13 cellular contexts compared by ENCODE assay signal in genomic region chr1:147167361-147167760, GRCh38. TPM values are rescaled to one million over a fixed set of nuclear protein-coding genes. Genes with fewer than 3 reads are reported as not detected.
DNase-seq lines count a peak whose midpoint lies in the region; ATAC-seq, FAIRE-seq and TF ChIP-seq lines count a peak whose summit lies in the region.
"Had no signal": no experiment of that assay in that cellular context is flagged by ENCODE, and none has a peak within 500 bp of the region (broad histone marks: within the 10 kb centered on the region; RNA-seq: fewer than 3 reads in every experiment).

No MANE protein-coding gene starts in this region.

- H3K27me3 ChIP-seq in astrocyte (ENCODE audit: insufficient read depth, low read length) (no peaks in the 10 kb centered on the region), hepatocyte (no peaks in the 10 kb centered on the region)

- TF ChIP-seq EP300 in A549 (IDR thresholded peaks at IDR 0.05), result no peak

- H3K27ac ChIP-seq in A549 (peak overlapping the region; percentile 30 to 66; a peak in 4 of 6 replicates), astrocyte (ENCODE audit: low read depth, low read length) (peak overlapping the region; percentile 93), hepatocyte (peak overlapping the region; percentile 74)

- H3K4me1 Mint-ChIP-seq in astrocyte (ENCODE audit: low read depth, unreplicated experiment), result peaks cover 37% of the 10 kb centered on the region
- H3K4me1 Mint-ChIP-seq in T-helper 2 cell treated with Interferon-gamma antibody and Interleukin-4, amounts not matched to agents 5 μg/mL and 100 μg/mL, for 36 hours (ENCODE audit: low read depth), result peaks cover 20% of the 10 kb centered on the region

- H4K20me1 ChIP-seq in astrocyte (ENCODE audit: insufficient read depth, low read length), result no peaks in the 10 kb centered on the region
- no peaks in the 10 kb centered on the region for H4K20me1 ChIP-seq in hepatocyte (ENCODE audit: insufficient read depth, poor library complexity, severe bottlenecking)

- TF ChIP-seq POLR2A in A549 (IDR thresholded peaks at IDR 0.05; ENCODE audit: low read length), result no peak

- CTCF ChIA-PET in A549 (lab: Yijun Ruan, JAX), result interaction anchor here (1.3 to 4.6 kb wide), 2 partner anchors 69 to 75 kb away, joined by 3 to 41 read pairs; partner anchors contain the start of gene CHD1L

- peak overlapping the region; percentile 62 for H3K4me3 Mint-ChIP-seq in astrocyte (ENCODE audit: unreplicated experiment)
- H3K4me3 Mint-ChIP-seq in T-helper 2 cell treated with Interferon-gamma antibody and Interleukin-4, amounts not matched to agents 5 μg/mL and 100 μg/mL, for 36 hours, result no peak overlapping the region

- no peaks in the 10 kb centered on the region for H3K9me3 Mint-ChIP-seq in astrocyte (ENCODE audit: unreplicated experiment)
- no peaks in the 10 kb centered on the region for H3K9me3 Mint-ChIP-seq in T-helper 2 cell treated with Interferon-gamma antibody and Interleukin-4, amounts not matched to agents 5 μg/mL and 100 μg/mL, for 36 hours

- H3K27me3 Mint-ChIP-seq in astrocyte (ENCODE audit: low read depth, unreplicated experiment), result no peaks in the 10 kb centered on the region
- no peaks in the 10 kb centered on the region for H3K27me3 Mint-ChIP-seq in T-helper 2 cell treated with Interferon-gamma antibody and Interleukin-4, amounts not matched to agents 5 μg/mL and 100 μg/mL, for 36 hours (ENCODE audit: low read depth)

- H3K9me3 ChIP-seq in A549 (no peaks in the 10 kb centered on the region), astrocyte (ENCODE audit: insufficient read depth, low read depth, low read length) (no peaks in the 10 kb centered on the region), hepatocyte (ENCODE audit: low read depth) (no peaks in the 10 kb centered on the region)

- TF ChIP-seq RAD21 in A549 (conservative IDR thresholded peaks at IDR 0.05 in 1 of 2, IDR thresholded peaks at IDR 0.05 in 1 of 2), result no peak

- H3K79me2 ChIP-seq in astrocyte (ENCODE audit: insufficient read depth, low read length) (peaks cover 86% of the 10 kb centered on the region), hepatocyte (peaks cover 76% of the 10 kb centered on the region)

- no peak for FAIRE-seq in A549 (lab: Jason Lieb, UNC)
- peak; percentile 41 for FAIRE-seq in astrocyte (lab: Jason Lieb, UNC)
- FAIRE-seq: GM12878 had no signal

- peak; percentile 28 to 60 for DNase-seq in A549 (ENCODE audit: low read depth in 1 of 2, low spot score in 1 of 2)
- peak; percentile 15 for DNase-seq in HK-2 (ENCODE audit: unreplicated experiment)
- peak; percentile 98 for DNase-seq in astrocyte (ENCODE audit: low read depth)
- DNase-seq in hepatocyte (ENCODE audit: low spot score), result peak; percentile 63
- DNase-seq in T-helper 2 cell treated with Interferon-gamma antibody and Interleukin-4, amounts not matched to agents 5 μg/mL and 100 μg/mL, for 36 hours (ENCODE audit: low spot score), result no peak
- DNase-seq in activated gamma-delta T cell treated with Interleukin-2 at 50 U/mL for 16 hours, result no peak
- DNase-seq: C1 segment of cervical spinal cord, cortex of kidney, NCI-H2029 treated with DMSO at 0.1 percent for 48 hours, T-helper 1 cell had no signal

- peak overlapping the region; percentile 72 for H3K9ac ChIP-seq in astrocyte (ENCODE audit: low read length)

- ATAC-seq in A549, result peak; percentile 63 to 74
- no peak for ATAC-seq in HG03354 (IDR thresholded peaks at IDR 0.05; ENCODE audit: poor library complexity, severe bottlenecking, unreplicated experiment)
- ATAC-seq in GM21825 (IDR thresholded peaks at IDR 0.05; ENCODE audit: unreplicated experiment), result no peak
- ATAC-seq: GM12878 had no signal

- POLR2A ChIA-PET in A549 (lab: Yijun Ruan, JAX), result interaction anchor here (1.2 to 3.4 kb wide), 2 partner anchors 75 to 83 kb away, joined by 8 to 30 read pairs; partner anchors contain the start of gene CHD1L

- 15% methylated on average over 1 of the region's 1 CpG for WGBS in A549 (ENCODE audit: missing lambda C conversion rate)
- 39% methylated on average over 1 of the region's 1 CpG for WGBS in hepatocyte (ENCODE audit: low lambda C conversion rate, missing lambda C conversion rate)

- H3K4me1 ChIP-seq in A549 (peaks cover 44% of the 10 kb centered on the region), astrocyte (ENCODE audit: insufficient read depth, low read length) (peaks cover 37% of the 10 kb centered on the region), hepatocyte (ENCODE audit: insufficient read depth) (peaks cover 30% of the 10 kb centered on the region)

- H3K36me3 ChIP-seq in astrocyte (ENCODE audit: insufficient read depth, low read length), result peaks cover 7% of the 10 kb centered on the region
- no peaks in the 10 kb centered on the region for H3K36me3 ChIP-seq in hepatocyte (replicated peaks; ENCODE audit: insufficient read depth, low read depth)

- TF ChIP-seq CTCF in A549 (IDR thresholded peaks at IDR 0.05) (no peak), astrocyte (IDR thresholded peaks at IDR 0.05; ENCODE audit: insufficient read depth, low read depth, low read length) (no peak), hepatocyte (IDR thresholded peaks at IDR 0.05; ENCODE audit: poor library complexity) (no peak)

- H2AFZ ChIP-seq in astrocyte (ENCODE audit: low read depth, low read length) (no peak overlapping the region), hepatocyte (no peak overlapping the region)

- no peak overlapping the region for H3K4me3 ChIP-seq in A549
- H3K4me3 ChIP-seq in astrocyte (ENCODE audit: insufficient read depth, low read depth, low read length), result peak overlapping the region; percentile 22
- H3K4me3 ChIP-seq in hepatocyte, result no peak overlapping the region
- H3K4me3 ChIP-seq: GM12878 had no signal

- H3K4me2 ChIP-seq in A549 (peak overlapping the region; percentile 42), astrocyte (ENCODE audit: low read length) (peak overlapping the region; percentile 85), hepatocyte (peak overlapping the region; percentile 32)

- peaks cover 15% of the 10 kb centered on the region for H3K36me3 Mint-ChIP-seq in astrocyte (ENCODE audit: low read depth, unreplicated experiment)
- H3K36me3 Mint-ChIP-seq in T-helper 2 cell treated with Interferon-gamma antibody and Interleukin-4, amounts not matched to agents 5 μg/mL and 100 μg/mL, for 36 hours (ENCODE audit: low read depth), result peaks cover 11% of the 10 kb centered on the region

- peak overlapping the region; percentile 100 for H3K27ac Mint-ChIP-seq in astrocyte (ENCODE audit: unreplicated experiment)
- H3K27ac Mint-ChIP-seq in T-helper 2 cell treated with Interferon-gamma antibody and Interleukin-4, amounts not matched to agents 5 μg/mL and 100 μg/mL, for 36 hours, result no peak overlapping the region

- H3K9me2 ChIP-seq in hepatocyte (replicated peaks; ENCODE audit: insufficient read depth), result no peaks in the 10 kb centered on the region

TF ChIP-seq in A549, 52 proteins besides CTCF, POLR2A, EP300 and RAD21:
- peak in 1 of 2 experiments; percentile 59; a peak in 1 of 4 replicates for TF ChIP-seq CEBPB (IDR thresholded peaks at IDR 0.05)
- peak; percentile 87 for TF ChIP-seq ZFP36 (IDR thresholded peaks at IDR 0.05; ENCODE audit: borderline replicate concordance, partially characterized antibody)
- no peak for TF ChIP-seq RNF2 (IDR thresholded peaks at IDR 0.05; ENCODE audit: borderline replicate concordance, low read depth)
- TF ChIP-seq JUNB (IDR thresholded peaks at IDR 0.05), result peak; percentile 24; the same call in 1 of the 2 replicates
- peak; percentile 46; the same call in 1 of the 2 replicates for TF ChIP-seq FOSL2 (IDR thresholded peaks at IDR 0.05)
- TF ChIP-seq FOSL2 (CRISPR knock-in tag; IDR thresholded peaks at IDR 0.05), result peak; percentile 83

RNA-seq across cellular contexts. Expression of gene PRKAB2, which starts 4.9 kb away (rescaled TPM):
- polyA plus RNA-seq in A549 (2011; rRNA removed) (20.3 and 22.4 TPM in 2 replicates), A549 (2017; fragmentation: RNase III; extraction: RNeasy Plus Mini Kit Qiagen cat#74134 plus additional on column Dnase treatment) (11.0 to 11.4 TPM (median 11.2 TPM) in 3 replicates), hepatocyte (11.7 and 13.6 TPM in 2 replicates)
- 4.7 and 5.1 TPM in 2 replicates for polyA plus RNA-seq in A549 (2012; cell fraction: cytosol; rRNA removed)
- polyA plus RNA-seq in A549 (2012; cell fraction: nucleus; rRNA removed), result 8.8 and 9.6 TPM in 2 replicates
- 8.5 and 10.4 TPM in 2 replicates for polyA minus RNA-seq in A549 (2011; rRNA and poly(A)+ RNA removed)
- total RNA-seq in astrocyte (48.5 and 49.0 TPM in 2 replicates), hepatocyte (28.6 and 29.1 TPM in 2 replicates)

RNA-seq across cellular contexts. Expression of gene FMO5, which starts 57.8 kb away (rescaled TPM):
- polyA plus RNA-seq in A549 (2011; rRNA removed) (3.4 and 3.8 TPM in 2 replicates), A549 (2017; fragmentation: RNase III; extraction: RNeasy Plus Mini Kit Qiagen cat#74134 plus additional on column Dnase treatment) (0.25 to 0.50 TPM (median 0.37 TPM) in 3 replicates), hepatocyte (44.6 and 49.5 TPM in 2 replicates)
- 0.08 TPM in 2 replicates for polyA plus RNA-seq in A549 (2012; cell fraction: cytosol; rRNA removed)
- 0.10 and 0.13 TPM in 2 replicates for polyA plus RNA-seq in A549 (2012; cell fraction: nucleus; rRNA removed)
- polyA minus RNA-seq in A549 (2011; rRNA and poly(A)+ RNA removed), result 1.1 TPM in 2 replicates
- total RNA-seq in astrocyte (1.0 and 1.3 TPM in 2 replicates), hepatocyte (43.9 and 48.6 TPM in 2 replicates)

Comparison
In these comparisons a context has a peak if more than half of its experiments do, and no peak if none do; other contexts are left out.
1. ATAC-seq: peak in A549 (2 of 2); none in HG03354 (single experiment) and GM21825 (single experiment).
2. DNase-seq: peak in A549 (2 of 2), HK-2 (single experiment), astrocyte (single experiment) and hepatocyte (single experiment); none in T-helper 2 cell treated with Interferon-gamma antibody and Interleukin-4, amounts not matched to agents 5 μg/mL and 100 μg/mL, for 36 hours (single experiment) and activated gamma-delta T cell treated with Interleukin-2 at 50 U/mL for 16 hours (single experiment).
3. H3K4me2 ChIP-seq: peak in every context shown above with its lines; median percentile 85 in astrocyte; 42 in A549; 32 in hepatocyte.
4. RNA of gene FMO5, which starts 57.8 kb away (total RNA-seq): 43.9 to 48.6 TPM in hepatocyte; 1.0 to 1.3 TPM in astrocyte; every median in the first group is over 10 times any median in the second.
5. Peak in every context shown above with its lines, with median percentiles within 50 percentile points of each other: H3K27ac ChIP-seq.